ENCODE assay signal across 1 cellular context in the genomic region with DNA sequence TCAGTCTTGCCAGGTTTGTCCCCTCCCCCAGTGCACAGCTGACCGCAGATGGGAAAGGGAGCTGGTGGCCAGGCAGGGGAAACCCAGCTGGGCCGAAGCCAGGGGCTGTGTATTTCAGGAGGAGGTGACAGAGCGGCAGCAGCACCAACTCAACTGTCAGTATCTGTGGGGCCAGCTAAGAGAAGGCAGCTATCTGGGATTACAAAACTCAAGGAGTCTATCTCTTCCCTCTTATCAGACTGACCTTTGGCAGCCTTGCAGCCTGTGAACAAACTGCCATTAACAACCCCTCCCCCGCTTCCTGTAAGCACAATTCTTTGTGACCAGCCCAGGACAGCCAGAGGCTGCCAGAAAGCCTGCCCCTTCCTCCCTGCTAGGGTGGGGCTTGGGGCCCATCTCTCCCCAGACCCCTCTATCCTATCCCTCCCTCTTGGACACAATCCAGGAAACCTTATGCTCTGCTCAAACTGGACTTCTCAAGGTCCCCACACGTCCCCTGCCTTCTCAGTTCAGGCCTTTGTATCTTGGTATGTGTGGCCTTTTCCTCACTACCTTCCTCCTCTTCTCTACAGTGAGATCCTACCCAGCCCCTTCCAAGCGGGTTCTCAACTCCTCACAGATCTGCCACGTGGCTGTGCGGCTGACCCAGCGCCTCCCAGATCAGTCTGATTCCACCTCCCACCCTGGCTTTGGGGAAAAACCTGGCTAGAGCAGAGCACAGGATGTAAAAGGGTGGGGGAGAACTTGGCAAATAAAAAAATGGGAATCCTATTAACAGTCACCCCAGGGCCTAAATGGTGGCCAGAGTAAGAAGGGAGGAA.
TF ChIP-seq lines count a peak whose summit lies in the region.

No MANE protein-coding gene starts in this region.

TF ChIP-seq in GM12878, 131 proteins besides CTCF, POLR2A, EP300 and RAD21 (continued from another document and continues in another):
- no peak for TF ChIP-seq FOS (IDR thresholded peaks at IDR 0.05; ENCODE audit: borderline replicate concordance, extremely low read depth, insufficient read length)
- no peak for TF ChIP-seq RFX5 (IDR thresholded peaks at IDR 0.05; ENCODE audit: low read depth, low read length)
- no peak for TF ChIP-seq PRDM15 (CRISPR knock-in tag; IDR thresholded peaks at IDR 0.05)
- TF ChIP-seq USF2 (IDR thresholded peaks at IDR 0.05; ENCODE audit: borderline replicate concordance, low read depth, low read length) = no peak
- no peak for TF ChIP-seq STAT1 (conservative IDR thresholded peaks at IDR 0.05)
- TF ChIP-seq, protein P1, sequence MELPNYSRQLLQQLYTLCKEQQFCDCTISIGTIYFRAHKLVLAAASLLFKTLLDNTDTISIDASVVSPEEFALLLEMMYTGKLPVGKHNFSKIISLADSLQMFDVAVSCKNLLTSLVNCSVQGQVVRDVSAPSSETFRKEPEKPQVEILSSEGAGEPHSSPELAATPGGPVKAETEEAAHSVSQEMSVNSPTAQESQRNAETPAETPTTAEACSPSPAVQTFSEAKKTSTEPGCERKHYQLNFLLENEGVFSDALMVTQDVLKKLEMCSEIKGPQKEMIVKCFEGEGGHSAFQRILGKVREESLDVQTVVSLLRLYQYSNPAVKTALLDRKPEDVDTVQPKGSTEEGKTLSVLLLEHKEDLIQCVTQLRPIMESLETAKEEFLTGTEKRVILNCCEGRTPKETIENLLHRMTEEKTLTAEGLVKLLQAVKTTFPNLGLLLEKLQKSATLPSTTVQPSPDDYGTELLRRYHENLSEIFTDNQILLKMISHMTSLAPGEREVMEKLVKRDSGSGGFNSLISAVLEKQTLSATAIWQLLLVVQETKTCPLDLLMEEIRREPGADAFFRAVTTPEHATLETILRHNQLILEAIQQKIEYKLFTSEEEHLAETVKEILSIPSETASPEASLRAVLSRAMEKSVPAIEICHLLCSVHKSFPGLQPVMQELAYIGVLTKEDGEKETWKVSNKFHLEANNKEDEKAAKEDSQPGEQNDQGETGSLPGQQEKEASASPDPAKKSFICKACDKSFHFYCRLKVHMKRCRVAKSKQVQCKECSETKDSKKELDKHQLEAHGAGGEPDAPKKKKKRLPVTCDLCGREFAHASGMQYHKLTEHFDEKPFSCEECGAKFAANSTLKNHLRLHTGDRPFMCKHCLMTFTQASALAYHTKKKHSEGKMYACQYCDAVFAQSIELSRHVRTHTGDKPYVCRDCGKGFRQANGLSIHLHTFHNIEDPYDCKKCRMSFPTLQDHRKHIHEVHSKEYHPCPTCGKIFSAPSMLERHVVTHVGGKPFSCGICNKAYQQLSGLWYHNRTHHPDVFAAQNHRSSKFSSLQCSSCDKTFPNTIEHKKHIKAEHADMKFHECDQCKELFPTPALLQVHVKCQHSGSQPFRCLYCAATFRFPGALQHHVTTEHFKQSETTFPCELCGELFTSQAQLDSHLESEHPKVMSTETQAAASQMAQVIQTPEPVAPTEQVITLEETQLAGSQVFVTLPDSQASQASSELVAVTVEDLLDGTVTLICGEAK (IDR thresholded peaks at IDR 0.05; ENCODE audit: borderline replicate concordance) = no peak
- no peak; the same call in 1 of the 2 replicates for TF ChIP-seq JUNB (IDR thresholded peaks at IDR 0.05)
- TF ChIP-seq, protein P2, sequence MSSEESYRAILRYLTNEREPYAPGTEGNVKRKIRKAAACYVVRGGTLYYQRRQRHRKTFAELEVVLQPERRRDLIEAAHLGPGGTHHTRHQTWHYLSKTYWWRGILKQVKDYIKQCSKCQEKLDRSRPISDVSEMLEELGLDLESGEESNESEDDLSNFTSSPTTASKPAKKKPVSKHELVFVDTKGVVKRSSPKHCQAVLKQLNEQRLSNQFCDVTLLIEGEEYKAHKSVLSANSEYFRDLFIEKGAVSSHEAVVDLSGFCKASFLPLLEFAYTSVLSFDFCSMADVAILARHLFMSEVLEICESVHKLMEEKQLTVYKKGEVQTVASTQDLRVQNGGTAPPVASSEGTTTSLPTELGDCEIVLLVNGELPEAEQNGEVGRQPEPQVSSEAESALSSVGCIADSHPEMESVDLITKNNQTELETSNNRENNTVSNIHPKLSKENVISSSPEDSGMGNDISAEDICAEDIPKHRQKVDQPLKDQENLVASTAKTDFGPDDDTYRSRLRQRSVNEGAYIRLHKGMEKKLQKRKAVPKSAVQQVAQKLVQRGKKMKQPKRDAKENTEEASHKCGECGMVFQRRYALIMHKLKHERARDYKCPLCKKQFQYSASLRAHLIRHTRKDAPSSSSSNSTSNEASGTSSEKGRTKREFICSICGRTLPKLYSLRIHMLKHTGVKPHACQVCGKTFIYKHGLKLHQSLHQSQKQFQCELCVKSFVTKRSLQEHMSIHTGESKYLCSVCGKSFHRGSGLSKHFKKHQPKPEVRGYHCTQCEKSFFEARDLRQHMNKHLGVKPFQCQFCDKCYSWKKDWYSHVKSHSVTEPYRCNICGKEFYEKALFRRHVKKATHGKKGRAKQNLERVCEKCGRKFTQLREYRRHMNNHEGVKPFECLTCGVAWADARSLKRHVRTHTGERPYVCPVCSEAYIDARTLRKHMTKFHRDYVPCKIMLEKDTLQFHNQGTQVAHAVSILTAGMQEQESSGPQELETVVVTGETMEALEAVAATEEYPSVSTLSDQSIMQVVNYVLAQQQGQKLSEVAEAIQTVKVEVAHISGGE (CRISPR knock-in tag; IDR thresholded peaks at IDR 0.05) = no peak
- TF ChIP-seq MAX (IDR thresholded peaks at IDR 0.05; ENCODE audit: low read depth, low read length) = no peak; the same call in 1 of the 2 replicates
- no peak for TF ChIP-seq YBX1 (IDR thresholded peaks at IDR 0.05)
- TF ChIP-seq HDAC6 (IDR thresholded peaks at IDR 0.05; ENCODE audit: unreplicated experiment) = no peak
- TF ChIP-seq KLF5 (IDR thresholded peaks at IDR 0.05; ENCODE audit: partially characterized antibody) = no peak
- TF ChIP-seq, protein P3, sequence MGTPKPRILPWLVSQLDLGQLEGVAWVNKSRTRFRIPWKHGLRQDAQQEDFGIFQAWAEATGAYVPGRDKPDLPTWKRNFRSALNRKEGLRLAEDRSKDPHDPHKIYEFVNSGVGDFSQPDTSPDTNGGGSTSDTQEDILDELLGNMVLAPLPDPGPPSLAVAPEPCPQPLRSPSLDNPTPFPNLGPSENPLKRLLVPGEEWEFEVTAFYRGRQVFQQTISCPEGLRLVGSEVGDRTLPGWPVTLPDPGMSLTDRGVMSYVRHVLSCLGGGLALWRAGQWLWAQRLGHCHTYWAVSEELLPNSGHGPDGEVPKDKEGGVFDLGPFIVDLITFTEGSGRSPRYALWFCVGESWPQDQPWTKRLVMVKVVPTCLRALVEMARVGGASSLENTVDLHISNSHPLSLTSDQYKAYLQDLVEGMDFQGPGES (IDR thresholded peaks at IDR 0.05) = no peak
- no peak for TF ChIP-seq CUX1 (IDR thresholded peaks at IDR 0.05; ENCODE audit: insufficient replicate concordance, low read depth, low read length)
- TF ChIP-seq MEF2B (IDR thresholded peaks at IDR 0.05; ENCODE audit: partially characterized antibody, poor library complexity, severe bottlenecking) = peak; percentile 47
- no peak for TF ChIP-seq SIN3A (IDR thresholded peaks at IDR 0.05; ENCODE audit: low read depth, low read length)
- no peak for TF ChIP-seq ATF2 (IDR thresholded peaks at IDR 0.05; ENCODE audit: low read length)
- no peak for TF ChIP-seq CEBPZ (IDR thresholded peaks at IDR 0.05; ENCODE audit: low read depth, low read length)
- peak; percentile 63; the same call in 1 of the 2 replicates for TF ChIP-seq POLR2AphosphoS2 (IDR thresholded peaks at IDR 0.05; ENCODE audit: low read depth, low read length)
